Comparison of ENCODE assay signal across 19 cellular contexts in genomic region chr10:79361721-79362397, GRCh38. TPM values are rescaled to one million over a fixed set of nuclear protein-coding genes. Genes with fewer than 3 reads are reported as not detected.
A peak's percentile ranks its signal among the peaks of the same experiment; 100 is the strongest.
DNase-seq lines count a peak whose midpoint lies in the region; TF ChIP-seq lines count a peak whose summit lies in the region.
"Had no signal": no experiment of that assay in that cellular context is flagged by ENCODE, and none has a peak within 500 bp of the region (broad histone marks: within the 10 kb centered on the region; RNA-seq: fewer than 3 reads in every experiment).

No MANE protein-coding gene starts in this region.

- TF ChIP-seq CTCF in osteoblast (IDR thresholded peaks at IDR 0.05; ENCODE audit: extremely low read depth, low read depth, low read length) = no peak

- no peaks in the 10 kb centered on the region for H3K27me3 ChIP-seq in osteoblast (ENCODE audit: insufficient read depth, low read length)
- H3K27me3 ChIP-seq: BLaER1 had no signal

- H3K36me3 ChIP-seq in osteoblast (ENCODE audit: insufficient read depth, low read length) = no peaks in the 10 kb centered on the region

- no peak overlapping the region for H3K27ac Mint-ChIP-seq in activated CD4-positive, alpha-beta memory T cell treated with anti-CD3 and anti-CD28 coated beads, Interleukin-2, amount 10 ng/mL, durations not matched to agents 7 days and 5 days
- no peak overlapping the region for H3K27ac Mint-ChIP-seq in activated CD4-positive, alpha-beta memory T cell treated with anti-CD3 and anti-CD28 coated beads for 36 hours
- peak overlapping the region; percentile 13 for H3K27ac Mint-ChIP-seq in activated T-helper 2 cell treated with anti-CD3 and anti-CD28 coated beads, Interferon-gamma antibody, Interleukin-2, Interleukin-4, amounts not matched to agents 10 μg/mL and 5 μg/mL and 100 μg/mL, durations not matched to agents 14 hours and 24 hours and 36 hours
- H3K27ac Mint-ChIP-seq: GM23338 had no signal

- peaks cover 4% of the 10 kb centered on the region for H3K9me3 ChIP-seq in osteoblast (ENCODE audit: low read depth, low read length)

- no peak overlapping the region for H3K4me3 Mint-ChIP-seq in activated CD4-positive, alpha-beta memory T cell treated with anti-CD3 and anti-CD28 coated beads, Interleukin-2, amount 10 ng/mL, durations not matched to agents 7 days and 5 days
- no peak overlapping the region for H3K4me3 Mint-ChIP-seq in activated CD4-positive, alpha-beta memory T cell treated with anti-CD3 and anti-CD28 coated beads for 36 hours
- H3K4me3 Mint-ChIP-seq in activated T-helper 2 cell treated with anti-CD3 and anti-CD28 coated beads, Interferon-gamma antibody, Interleukin-2, Interleukin-4, amounts not matched to agents 10 μg/mL and 5 μg/mL and 100 μg/mL, durations not matched to agents 14 hours and 24 hours and 36 hours (ENCODE audit: low read depth) = no peak overlapping the region
- H3K4me3 Mint-ChIP-seq: GM23338 had no signal

- no peaks in the 10 kb centered on the region for H3K79me2 ChIP-seq in osteoblast (ENCODE audit: insufficient read depth, low read length)

- H3K36me3 Mint-ChIP-seq in activated CD4-positive, alpha-beta memory T cell treated with anti-CD3 and anti-CD28 coated beads, Interleukin-2, amount 10 ng/mL, durations not matched to agents 7 days and 5 days (ENCODE audit: low read depth) = peaks cover 8% of the 10 kb centered on the region
- peaks cover 13% of the 10 kb centered on the region for H3K36me3 Mint-ChIP-seq in activated CD4-positive, alpha-beta memory T cell treated with anti-CD3 and anti-CD28 coated beads for 36 hours
- H3K36me3 Mint-ChIP-seq in activated T-helper 2 cell treated with anti-CD3 and anti-CD28 coated beads, Interferon-gamma antibody, Interleukin-2, Interleukin-4, amounts not matched to agents 10 μg/mL and 5 μg/mL and 100 μg/mL, durations not matched to agents 14 hours and 24 hours and 36 hours (ENCODE audit: low read depth) = peaks cover 12% of the 10 kb centered on the region

- H3K4me1 ChIP-seq in osteoblast (ENCODE audit: insufficient read depth, low read length) = peaks cover 7% of the 10 kb centered on the region
- H3K4me1 ChIP-seq: BLaER1 had no signal

- H3K9me3 Mint-ChIP-seq in activated CD4-positive, alpha-beta memory T cell treated with anti-CD3 and anti-CD28 coated beads, Interleukin-2, amount 10 ng/mL, durations not matched to agents 7 days and 5 days = no peaks in the 10 kb centered on the region
- no peaks in the 10 kb centered on the region for H3K9me3 Mint-ChIP-seq in activated CD4-positive, alpha-beta memory T cell treated with anti-CD3 and anti-CD28 coated beads for 36 hours
- H3K9me3 Mint-ChIP-seq in activated T-helper 2 cell treated with anti-CD3 and anti-CD28 coated beads, Interferon-gamma antibody, Interleukin-2, Interleukin-4, amounts not matched to agents 10 μg/mL and 5 μg/mL and 100 μg/mL, durations not matched to agents 14 hours and 24 hours and 36 hours = peaks cover 4% of the 10 kb centered on the region
- H3K9me3 Mint-ChIP-seq: GM23338 had no signal

- H4K20me1 ChIP-seq in osteoblast (ENCODE audit: insufficient read depth, low read length) = no peaks in the 10 kb centered on the region
- H4K20me1 ChIP-seq: BLaER1 had no signal

- peak; percentile 16 for DNase-seq in activated CD4-positive, alpha-beta memory T cell treated with anti-CD3 and anti-CD28 coated beads, Interleukin-2, amount 10 ng/mL, durations not matched to agents 7 days and 5 days
- no peak for DNase-seq in activated CD4-positive, alpha-beta memory T cell treated with anti-CD3 and anti-CD28 coated beads for 36 hours
- peak; percentile 17 for DNase-seq in OCI-M1 (lab: John Stamatoyannopoulos, UW)
- DNase-seq in activated T-helper 2 cell treated with anti-CD3 and anti-CD28 coated beads, Interferon-gamma antibody, Interleukin-2, Interleukin-4, amounts not matched to agents 10 μg/mL and 5 μg/mL and 100 μg/mL, durations not matched to agents 14 hours and 24 hours and 36 hours (ENCODE audit: low spot score) = no peak
- DNase-seq in osteoblast (ENCODE audit: insufficient read length, low spot score, missing footprints) = peak; percentile 50
- no peak for DNase-seq in NCI-H2081 (lab: John Stamatoyannopoulos, UW)
- no peak for DNase-seq in NCI-H2081 treated with DMSO at 0.1 percent for 48 hours (lab: John Stamatoyannopoulos, UW)
- no peak for DNase-seq in medulla oblongata (ENCODE audit: extremely low spot score)
- DNase-seq: DMS 273 treated with DMSO at 0.1 percent for 48 hours, EL, KG1, NCI-H1105, NCI-H1694 treated with DMSO at 0.1 percent for 48 hours, NCI-H2171, SHP77 had no signal

- H2AFZ ChIP-seq in osteoblast (ENCODE audit: low read length) = no peak overlapping the region
- H2AFZ ChIP-seq: GM23338 had no signal

- POLR2A ChIA-PET in activated CD4-positive, alpha-beta memory T cell treated with anti-CD3 and anti-CD28 coated beads, Interleukin-2, amount 10 ng/mL, durations not matched to agents 7 days and 5 days (lab: Charles Lee) = no interaction called here
- POLR2A ChIA-PET in activated CD4-positive, alpha-beta memory T cell treated with anti-CD3 and anti-CD28 coated beads for 36 hours (lab: Charles Lee) = no interaction called here

- peaks cover 17% of the 10 kb centered on the region for H3K4me1 Mint-ChIP-seq in activated CD4-positive, alpha-beta memory T cell treated with anti-CD3 and anti-CD28 coated beads, Interleukin-2, amount 10 ng/mL, durations not matched to agents 7 days and 5 days
- H3K4me1 Mint-ChIP-seq in activated CD4-positive, alpha-beta memory T cell treated with anti-CD3 and anti-CD28 coated beads for 36 hours (ENCODE audit: low read depth) = peaks cover 19% of the 10 kb centered on the region
- H3K4me1 Mint-ChIP-seq in activated T-helper 2 cell treated with anti-CD3 and anti-CD28 coated beads, Interferon-gamma antibody, Interleukin-2, Interleukin-4, amounts not matched to agents 10 μg/mL and 5 μg/mL and 100 μg/mL, durations not matched to agents 14 hours and 24 hours and 36 hours (ENCODE audit: low read depth) = peaks cover 21% of the 10 kb centered on the region
- H3K4me1 Mint-ChIP-seq: GM23338 had no signal

- intact Hi-C loops in activated CD4-positive, alpha-beta memory T cell treated with anti-CD3 and anti-CD28 coated beads for 36 hours (cut with micrococcal nuclease) = no loop called here
- intact Hi-C loops in activated T-helper 2 cell treated with anti-CD3 and anti-CD28 coated beads, Interferon-gamma antibody, Interleukin-2, Interleukin-4, amounts not matched to agents 10 μg/mL and 5 μg/mL and 100 μg/mL, durations not matched to agents 14 hours and 24 hours and 36 hours (cut with micrococcal nuclease) = no loop called here

- peaks cover 22% of the 10 kb centered on the region for H3K27me3 Mint-ChIP-seq in activated CD4-positive, alpha-beta memory T cell treated with anti-CD3 and anti-CD28 coated beads, Interleukin-2, amount 10 ng/mL, durations not matched to agents 7 days and 5 days
- no peaks in the 10 kb centered on the region for H3K27me3 Mint-ChIP-seq in activated CD4-positive, alpha-beta memory T cell treated with anti-CD3 and anti-CD28 coated beads for 36 hours
- peaks cover 33% of the 10 kb centered on the region for H3K27me3 Mint-ChIP-seq in activated T-helper 2 cell treated with anti-CD3 and anti-CD28 coated beads, Interferon-gamma antibody, Interleukin-2, Interleukin-4, amounts not matched to agents 10 μg/mL and 5 μg/mL and 100 μg/mL, durations not matched to agents 14 hours and 24 hours and 36 hours (ENCODE audit: low read depth)

- H3K4me3 ChIP-seq in osteoblast (ENCODE audit: insufficient read depth, low read length) = no peak overlapping the region
- H3K4me3 ChIP-seq: BLaER1, GM12878, GM23338 had no signal

- CTCF ChIA-PET in activated CD4-positive, alpha-beta memory T cell treated with anti-CD3 and anti-CD28 coated beads, Interleukin-2, amount 10 ng/mL, durations not matched to agents 7 days and 5 days (lab: Charles Lee) = interaction anchor here (2.0 kb wide), 1 partner anchor 13 kb away, joined by 6 read pairs; no protein-coding TSS in a partner anchor
- CTCF ChIA-PET in activated CD4-positive, alpha-beta memory T cell treated with anti-CD3 and anti-CD28 coated beads for 36 hours (lab: Charles Lee) = no interaction called here

- H3K27ac ChIP-seq in osteoblast (ENCODE audit: low read depth, low read length) = no peak overlapping the region
- H3K27ac ChIP-seq: 22Rv1, BLaER1 had no signal

- no peak overlapping the region for H3K4me2 ChIP-seq in osteoblast (ENCODE audit: insufficient read depth, low read length)
- H3K4me2 ChIP-seq: BLaER1, GM23338 had no signal

RNA-seq across cellular contexts. Expression of gene PPIF, which starts 14.6 kb away (rescaled TPM):
- total RNA-seq in activated CD4-positive, alpha-beta memory T cell treated with anti-CD3 and anti-CD28 coated beads, Interleukin-2, amount 10 ng/mL, durations not matched to agents 7 days and 5 days = 10 to 100 TPM; 80.7 to 88.4 TPM
- 10 to 100 TPM; 87.2 to 94.0 TPM for total RNA-seq in activated CD4-positive, alpha-beta memory T cell treated with anti-CD3 and anti-CD28 coated beads for 36 hours
- 119 and 120 TPM in 2 replicates for total RNA-seq in activated T-helper 2 cell treated with anti-CD3 and anti-CD28 coated beads, Interferon-gamma antibody, Interleukin-2, Interleukin-4, amounts not matched to agents 10 μg/mL and 5 μg/mL and 100 μg/mL, durations not matched to agents 14 hours and 24 hours and 36 hours
- 37.7 and 39.1 TPM in 2 replicates for total RNA-seq in osteoblast

Comparison
In these comparisons a context has a peak if more than half of its experiments do, and no peak if none do; other contexts are left out.
1. DNase-seq: peak in activated CD4-positive, alpha-beta memory T cell treated with anti-CD3 and anti-CD28 coated beads, Interleukin-2, amount 10 ng/mL, durations not matched to agents 7 days and 5 days (single experiment), OCI-M1 (single experiment) and osteoblast (single experiment); none in activated CD4-positive, alpha-beta memory T cell treated with anti-CD3 and anti-CD28 coated beads for 36 hours (single experiment), activated T-helper 2 cell treated with anti-CD3 and anti-CD28 coated beads, Interferon-gamma antibody, Interleukin-2, Interleukin-4, amounts not matched to agents 10 μg/mL and 5 μg/mL and 100 μg/mL, durations not matched to agents 14 hours and 24 hours and 36 hours (single experiment), NCI-H2081 (0 of 2), NCI-H2081 treated with DMSO at 0.1 percent for 48 hours (single experiment) and medulla oblongata (single experiment).